Comparison of ENCODE assay signal across 8 cellular contexts in the genomic region with DNA sequence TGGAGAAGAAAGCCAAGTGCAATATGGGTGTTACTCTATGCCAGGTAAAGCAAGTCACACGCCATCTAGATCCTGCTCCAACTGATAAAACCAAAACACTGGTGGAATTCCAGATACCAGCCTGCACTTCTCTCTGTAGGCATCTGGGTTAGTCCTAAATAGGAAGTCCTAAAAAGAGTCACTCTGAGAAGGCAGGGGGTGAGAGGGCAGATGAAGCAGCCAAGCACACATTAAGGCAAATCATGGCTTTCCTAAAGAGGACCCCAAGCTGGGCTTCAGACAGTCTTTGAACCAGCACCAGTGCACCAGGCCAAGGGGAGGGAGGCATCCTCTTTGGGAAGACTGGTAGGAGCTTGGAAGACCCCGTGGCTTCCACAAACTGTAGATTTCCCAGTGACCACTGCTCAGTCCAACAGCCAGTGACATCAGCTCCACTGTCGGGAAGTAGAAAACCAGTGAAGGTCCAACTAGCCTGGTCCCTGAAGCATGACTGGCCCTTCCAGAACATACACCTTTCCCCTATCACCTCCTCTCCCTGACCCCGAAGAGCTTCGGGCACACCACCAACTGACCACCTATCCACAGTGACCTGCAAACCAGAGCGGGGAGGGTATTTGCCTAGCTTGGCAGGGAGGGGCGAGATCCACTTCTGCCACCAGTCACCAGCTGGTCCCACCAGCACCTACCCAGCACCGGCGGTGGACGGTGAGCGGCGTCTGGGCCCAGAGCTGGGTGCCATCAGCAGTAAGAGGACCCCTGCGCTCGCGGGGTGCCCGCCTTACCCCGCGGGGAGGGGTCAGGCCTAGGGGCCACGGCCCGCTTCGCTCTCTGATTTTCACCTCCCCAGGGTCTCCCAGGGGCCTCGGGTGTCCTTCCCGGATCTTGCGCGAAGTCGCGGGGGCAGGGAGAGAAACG. TPM values are rescaled to one million over a fixed set of nuclear protein-coding genes. Genes with fewer than 3 reads are reported as not detected.
A peak's percentile ranks its signal among the peaks of the same experiment; 100 is the strongest.
DNase-seq lines count a peak whose midpoint lies in the region; ATAC-seq, FAIRE-seq and TF ChIP-seq lines count a peak whose summit lies in the region.

No MANE protein-coding gene starts in this region.

- peaks cover 48% of the 10 kb centered on the region for H3K4me1 Mint-ChIP-seq in T-helper 17 cell

- no peak for TF ChIP-seq CTCF in BE2C (IDR thresholded peaks at IDR 0.05; ENCODE audit: low read depth, low read length)

- FAIRE-seq in urothelium cell line (lab: Jason Lieb, UNC), result no peak

- H3K4me3 ChIP-seq in BE2C (ENCODE audit: low read depth, low read length) (peak overlapping the region; percentile 62), ectodermal cell (ENCODE audit: insufficient read depth, low read depth, low read length) (peak overlapping the region; percentile 62), mucosa of stomach (ENCODE audit: low read length) (peak overlapping the region; percentile 68)

- no peak overlapping the region for H3K27ac ChIP-seq in ectodermal cell (ENCODE audit: insufficient read depth, low read depth, low read length, poor library complexity, severe bottlenecking)

- no peaks in the 10 kb centered on the region for H3K9me3 ChIP-seq in BE2C
- no peaks in the 10 kb centered on the region for H3K9me3 ChIP-seq in T-helper 17 cell (ENCODE audit: control insufficient read depth, low read length, poor library complexity, severe bottlenecking)
- no peaks in the 10 kb centered on the region for H3K9me3 ChIP-seq in ectodermal cell (ENCODE audit: control insufficient read depth, low read length)
- no peaks in the 10 kb centered on the region for H3K9me3 ChIP-seq in mucosa of stomach (ENCODE audit: control insufficient read depth, low read length)

- peak overlapping the region; percentile 92 for H3K4me3 Mint-ChIP-seq in T-helper 17 cell

- H3K4me1 ChIP-seq in BE2C (no peaks in the 10 kb centered on the region; the same call in 1 of the 2 replicates), ectodermal cell (ENCODE audit: control insufficient read depth, insufficient read depth, low read length) (peaks cover 26% of the 10 kb centered on the region), mucosa of stomach (ENCODE audit: control insufficient read depth, insufficient read depth, low read length) (peaks cover 36% of the 10 kb centered on the region)

- H3K36me3 Mint-ChIP-seq in T-helper 17 cell (ENCODE audit: low read depth), result peaks cover 5% of the 10 kb centered on the region

- H3K27me3 ChIP-seq in BE2C (no peaks in the 10 kb centered on the region), ectodermal cell (ENCODE audit: control insufficient read depth, insufficient read depth, low read length, poor library complexity, severe bottlenecking) (peaks cover 19% of the 10 kb centered on the region), mucosa of stomach (ENCODE audit: control insufficient read depth, insufficient read depth, low read length) (no peaks in the 10 kb centered on the region)

- peak overlapping the region; percentile 94 for H3K9ac ChIP-seq in mucosa of stomach (ENCODE audit: low read length)

- H3K36me3 ChIP-seq in BE2C, result no peaks in the 10 kb centered on the region
- H3K36me3 ChIP-seq in ectodermal cell (ENCODE audit: control insufficient read depth, insufficient read depth, low read length), result no peaks in the 10 kb centered on the region
- H3K36me3 ChIP-seq in mucosa of stomach (ENCODE audit: control insufficient read depth, insufficient read depth, low read length), result no peaks in the 10 kb centered on the region

- H3K27ac Mint-ChIP-seq in T-helper 17 cell, result peak overlapping the region; percentile 93

- ATAC-seq in GM21717 (IDR thresholded peaks at IDR 0.05; ENCODE audit: unreplicated experiment), result peak; percentile 19
- peak; percentile 17 for ATAC-seq in T-helper 17 cell
- ATAC-seq in GM18519 (IDR thresholded peaks at IDR 0.05; ENCODE audit: low FRiP score, unreplicated experiment), result no peak

- DNase-seq in BE2C (no peak), T-helper 17 cell (peak in 1 of 3 donors; percentile 12), urothelium cell line (ENCODE audit: low spot score) (peak; percentile 30), dedifferentiated amniotic fluid mesenchymal stem cell (ENCODE audit: extremely low spot score) (no peak)

- no peaks in the 10 kb centered on the region for H3K27me3 Mint-ChIP-seq in T-helper 17 cell

- WGBS in ectodermal cell, 2 experiments, result 15 to 16% methylated on average over 28 of the region's 28 CpGs

RNA-seq across cellular contexts. Expression of gene LITAF, which starts 1.0 kb away (rescaled TPM):
- 7.6 TPM for polyA plus RNA-seq in BE2C (2012; ENCODE audit: insufficient read depth, insufficient read length, low read depth)
- 100 to 1,000 TPM in 1 of 2 donors, 10 to 100 TPM in 1; 93.1 to 155 TPM for total RNA-seq in T-helper 17 cell
- 65.0 TPM for polyA plus RNA-seq in ectodermal cell (2013, experiment 1 of 4)
- polyA plus RNA-seq in ectodermal cell (2013, experiment 2 of 4), result 64.8 TPM
- polyA plus RNA-seq in ectodermal cell (2013, experiment 3 of 4), result 61.5 TPM
- polyA plus RNA-seq in ectodermal cell (2013, experiment 4 of 4), result 63.5 TPM
